ENCODE assay signal across 8 cellular contexts in the genomic region with DNA sequence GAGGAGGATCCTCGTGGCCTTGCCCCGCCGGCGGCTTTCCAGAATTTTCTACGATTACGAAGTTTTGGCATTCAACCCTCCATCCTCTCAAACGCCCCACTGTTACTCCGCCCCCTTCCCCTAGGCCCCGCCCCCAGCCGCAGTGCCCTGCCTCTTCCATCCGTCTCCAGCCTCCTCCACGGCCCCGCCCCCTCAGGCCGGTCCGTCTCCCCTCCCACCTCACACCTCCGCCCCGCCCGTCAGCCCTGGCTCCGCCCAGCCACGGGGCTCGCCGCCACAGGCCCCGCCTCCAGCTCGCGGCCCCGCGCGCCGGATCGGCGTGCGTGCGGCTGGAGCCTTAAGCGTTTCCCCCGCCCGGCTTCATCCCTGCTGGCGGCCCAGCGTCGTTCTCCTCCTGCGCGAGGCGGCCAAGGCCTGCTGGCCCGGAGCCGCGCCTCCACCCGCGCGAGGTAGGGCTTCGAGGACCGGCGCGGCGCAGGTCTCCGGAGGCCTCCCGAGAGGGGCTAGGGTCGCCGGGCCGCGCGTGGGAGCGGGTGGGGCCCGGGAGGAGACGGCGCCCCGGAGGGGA. TPM values are rescaled to one million over a fixed set of nuclear protein-coding genes. Genes with fewer than 3 reads are reported as not detected.
DNase-seq lines count a peak whose midpoint lies in the region; ATAC-seq and TF ChIP-seq lines count a peak whose summit lies in the region.

A gene with protein sequence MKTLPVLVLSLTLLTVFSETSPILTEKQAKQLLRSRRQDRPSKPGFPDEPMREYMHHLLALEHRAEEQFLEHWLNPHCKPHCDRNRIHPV (minus strand): TSS at position 109 of the 568 bp plus-strand sequence. CDS start 18,110 bp downstream, outside the sequence.
A gene (plus strand): TSS at position 340 of the 568 bp plus-strand sequence. CDS start 645 bp downstream, outside the sequence.

- peaks cover 10% of the 10 kb centered on the region for H3K4me1 ChIP-seq in ovary (ENCODE audit: insufficient read depth)
- H3K4me1 ChIP-seq in thyroid gland: peaks cover 7 to 18% of the 10 kb centered on the region in 2 donors

- no peak for TF ChIP-seq EP300 in ovary (IDR thresholded peaks at IDR 0.05)

- H3K9me3 ChIP-seq in ovary (no peaks in the 10 kb centered on the region), thyroid gland (no peaks in the 10 kb centered on the region)

- H3K27ac Mint-ChIP-seq in activated naive CD8-positive, alpha-beta T cell: peak within 1 kb of the TSS; percentile 94

- DNase-seq in NAMALWA (ENCODE audit: low spot score): peak; percentile 95
- DNase-seq in head of caudate nucleus: peak; percentile 89 to 99 (median 97)
- peak; percentile 99 to 100 (median 100) for DNase-seq in ovary
- peak; percentile 97 for DNase-seq in thyroid gland

- H3K9me3 Mint-ChIP-seq in activated naive CD8-positive, alpha-beta T cell (ENCODE audit: low read depth): no peaks in the 10 kb centered on the region

- H3K36me3 ChIP-seq in ovary (no peaks in the 10 kb centered on the region), thyroid gland (no peaks in the 10 kb centered on the region)

- H3K27me3 Mint-ChIP-seq in activated naive CD8-positive, alpha-beta T cell: no peaks in the 10 kb centered on the region

- peaks cover 9% of the 10 kb centered on the region for H3K36me3 Mint-ChIP-seq in activated naive CD8-positive, alpha-beta T cell

- intact Hi-C loops in head of caudate nucleus (cut with DNase I): loop anchor here (5.0 to 10.0 kb wide), 2 partner anchors 78 to 131 kb away; a partner anchor contains a TSS
- intact Hi-C loops in ovary (cut with DNase I): loop anchor here in 1 of 4 donors (5.0 kb wide), 1 partner anchor 78 kb away; a partner anchor contains a TSS
- intact Hi-C loops in thyroid gland (cut with DNase I): loop anchor here (10.0 kb wide), 1 partner anchor 281 kb away; no protein-coding TSS in a partner anchor

- TF ChIP-seq POLR2A in ovary (IDR thresholded peaks at IDR 0.05) (no peak), thyroid gland (IDR thresholded peaks at IDR 0.05) (peak; percentile 24 to 76)

- TF ChIP-seq CTCF in ovary (IDR thresholded peaks at IDR 0.05): no peak
- no peak for TF ChIP-seq CTCF in thyroid gland (IDR thresholded peaks at IDR 0.05)

- peak; percentile 67 for ATAC-seq in HG02571 (IDR thresholded peaks at IDR 0.05; ENCODE audit: unreplicated experiment)
- peak; percentile 91 for ATAC-seq in SK-N-SH treated with all-trans-retinoic acid at 6 μM for 48 hours

- H3K4me3 Mint-ChIP-seq in activated naive CD8-positive, alpha-beta T cell: peak within 1 kb of the TSS; percentile 92

- H3K4me3 ChIP-seq in GM08714 (ENCODE audit: low read length) (peak within 1 kb of the TSS; percentile 86), ovary (peak within 1 kb of the TSS; percentile 77), thyroid gland (replicated peaks in 1 of 3) (peak within 1 kb of the TSS; percentile 29 to 88 (median 50))

- H3K27me3 ChIP-seq in ovary: no peaks in the 10 kb centered on the region
- H3K27me3 ChIP-seq in thyroid gland: no peaks in the 10 kb centered on the region

- H3K4me1 Mint-ChIP-seq in activated naive CD8-positive, alpha-beta T cell (ENCODE audit: low read depth): peaks cover 68% of the 10 kb centered on the region

- WGBS in ovary, 3 donors: 0 to 1% (median 0%) methylated on average over 52 to 65 of the region's 65 CpGs
- WGBS in thyroid gland, 2 donors: 1 to 5% methylated on average over 4 to 38 of the region's 65 CpGs

- H3K27ac ChIP-seq in ovary (peak within 1 kb of the TSS; percentile 90 to 92), thyroid gland (peak within 1 kb of the TSS; percentile 72 to 93 (median 80))

TF ChIP-seq in SK-N-SH treated with all-trans-retinoic acid at 6 μM for 48 hours, 23 proteins besides CTCF, POLR2A, EP300 and RAD21:
- TF ChIP-seq, protein P1, sequence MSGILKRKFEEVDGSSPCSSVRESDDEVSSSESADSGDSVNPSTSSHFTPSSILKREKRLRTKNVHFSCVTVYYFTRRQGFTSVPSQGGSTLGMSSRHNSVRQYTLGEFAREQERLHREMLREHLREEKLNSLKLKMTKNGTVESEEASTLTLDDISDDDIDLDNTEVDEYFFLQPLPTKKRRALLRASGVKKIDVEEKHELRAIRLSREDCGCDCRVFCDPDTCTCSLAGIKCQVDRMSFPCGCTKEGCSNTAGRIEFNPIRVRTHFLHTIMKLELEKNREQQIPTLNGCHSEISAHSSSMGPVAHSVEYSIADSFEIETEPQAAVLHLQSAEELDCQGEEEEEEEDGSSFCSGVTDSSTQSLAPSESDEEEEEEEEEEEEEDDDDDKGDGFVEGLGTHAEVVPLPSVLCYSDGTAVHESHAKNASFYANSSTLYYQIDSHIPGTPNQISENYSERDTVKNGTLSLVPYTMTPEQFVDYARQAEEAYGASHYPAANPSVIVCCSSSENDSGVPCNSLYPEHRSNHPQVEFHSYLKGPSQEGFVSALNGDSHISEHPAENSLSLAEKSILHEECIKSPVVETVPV (CRISPR knock-in tag; IDR thresholded peaks at IDR 0.05): no peak
- TF ChIP-seq, protein P2, sequence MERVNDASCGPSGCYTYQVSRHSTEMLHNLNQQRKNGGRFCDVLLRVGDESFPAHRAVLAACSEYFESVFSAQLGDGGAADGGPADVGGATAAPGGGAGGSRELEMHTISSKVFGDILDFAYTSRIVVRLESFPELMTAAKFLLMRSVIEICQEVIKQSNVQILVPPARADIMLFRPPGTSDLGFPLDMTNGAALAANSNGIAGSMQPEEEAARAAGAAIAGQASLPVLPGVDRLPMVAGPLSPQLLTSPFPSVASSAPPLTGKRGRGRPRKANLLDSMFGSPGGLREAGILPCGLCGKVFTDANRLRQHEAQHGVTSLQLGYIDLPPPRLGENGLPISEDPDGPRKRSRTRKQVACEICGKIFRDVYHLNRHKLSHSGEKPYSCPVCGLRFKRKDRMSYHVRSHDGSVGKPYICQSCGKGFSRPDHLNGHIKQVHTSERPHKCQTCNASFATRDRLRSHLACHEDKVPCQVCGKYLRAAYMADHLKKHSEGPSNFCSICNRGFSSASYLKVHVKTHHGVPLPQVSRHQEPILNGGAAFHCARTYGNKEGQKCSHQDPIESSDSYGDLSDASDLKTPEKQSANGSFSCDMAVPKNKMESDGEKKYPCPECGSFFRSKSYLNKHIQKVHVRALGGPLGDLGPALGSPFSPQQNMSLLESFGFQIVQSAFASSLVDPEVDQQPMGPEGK (CRISPR knock-in tag; IDR thresholded peaks at IDR 0.05; ENCODE audit: borderline replicate concordance): no peak
- TF ChIP-seq ZNF8 (CRISPR knock-in tag; IDR thresholded peaks at IDR 0.05): no peak
- peak; percentile 61; the same call in 1 of the 2 replicates for TF ChIP-seq ZFP3 (CRISPR knock-in tag; IDR thresholded peaks at IDR 0.05)
- no peak for TF ChIP-seq ZNF70 (CRISPR knock-in tag; IDR thresholded peaks at IDR 0.05)
- no peak for TF ChIP-seq ZFP30 (CRISPR knock-in tag; IDR thresholded peaks at IDR 0.05)
- TF ChIP-seq, protein P3, sequence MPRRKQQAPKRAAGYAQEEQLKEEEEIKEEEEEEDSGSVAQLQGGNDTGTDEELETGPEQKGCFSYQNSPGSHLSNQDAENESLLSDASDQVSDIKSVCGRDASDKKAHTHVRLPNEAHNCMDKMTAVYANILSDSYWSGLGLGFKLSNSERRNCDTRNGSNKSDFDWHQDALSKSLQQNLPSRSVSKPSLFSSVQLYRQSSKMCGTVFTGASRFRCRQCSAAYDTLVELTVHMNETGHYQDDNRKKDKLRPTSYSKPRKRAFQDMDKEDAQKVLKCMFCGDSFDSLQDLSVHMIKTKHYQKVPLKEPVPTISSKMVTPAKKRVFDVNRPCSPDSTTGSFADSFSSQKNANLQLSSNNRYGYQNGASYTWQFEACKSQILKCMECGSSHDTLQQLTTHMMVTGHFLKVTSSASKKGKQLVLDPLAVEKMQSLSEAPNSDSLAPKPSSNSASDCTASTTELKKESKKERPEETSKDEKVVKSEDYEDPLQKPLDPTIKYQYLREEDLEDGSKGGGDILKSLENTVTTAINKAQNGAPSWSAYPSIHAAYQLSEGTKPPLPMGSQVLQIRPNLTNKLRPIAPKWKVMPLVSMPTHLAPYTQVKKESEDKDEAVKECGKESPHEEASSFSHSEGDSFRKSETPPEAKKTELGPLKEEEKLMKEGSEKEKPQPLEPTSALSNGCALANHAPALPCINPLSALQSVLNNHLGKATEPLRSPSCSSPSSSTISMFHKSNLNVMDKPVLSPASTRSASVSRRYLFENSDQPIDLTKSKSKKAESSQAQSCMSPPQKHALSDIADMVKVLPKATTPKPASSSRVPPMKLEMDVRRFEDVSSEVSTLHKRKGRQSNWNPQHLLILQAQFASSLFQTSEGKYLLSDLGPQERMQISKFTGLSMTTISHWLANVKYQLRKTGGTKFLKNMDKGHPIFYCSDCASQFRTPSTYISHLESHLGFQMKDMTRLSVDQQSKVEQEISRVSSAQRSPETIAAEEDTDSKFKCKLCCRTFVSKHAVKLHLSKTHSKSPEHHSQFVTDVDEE (CRISPR knock-in tag; IDR thresholded peaks at IDR 0.05): no peak
- TF ChIP-seq OSR1 (CRISPR knock-in tag; IDR thresholded peaks at IDR 0.05): no peak
- no peak for TF ChIP-seq ZNF565 (CRISPR knock-in tag; conservative IDR thresholded peaks at IDR 0.05; ENCODE audit: low read depth)

RNA-seq across cellular contexts. Expression of the first gene that starts in this region (rescaled TPM):
- total RNA-seq in ovary (1 to 10 TPM; 2.4 to 6.0 (median 3.3) TPM), thyroid gland (1 to 10 TPM in 3 of 4 donors, under 1 TPM in 1; 0.24 to 1.2 (median 1.2) TPM)
- 1 to 10 TPM; 1.5 to 2.6 TPM for polyA plus RNA-seq in ovary

RNA-seq across cellular contexts. Expression of the second gene that starts in this region (rescaled TPM):
- total RNA-seq in ovary (10 to 100 TPM in 6 of 7 donors, 1 to 10 TPM in 1; 8.5 to 16.4 (median 11.8) TPM), thyroid gland (10 to 100 TPM in 3 of 4 donors, 1 to 10 TPM in 1; 7.2 to 21.7 (median 14.7) TPM)
- 1 to 10 TPM; 3.0 to 5.0 TPM for polyA plus RNA-seq in ovary

Comparison
In these comparisons a context has a peak if more than half of its experiments do, and no peak if none do; other contexts are left out.
1. Peak in every context shown above with its lines: DNase-seq, ATAC-seq, H3K4me3 ChIP-seq and H3K27ac ChIP-seq.